35 cellular contexts compared by ENCODE assay signal in genomic region chr12:20234474-20234873, GRCh38.
"Had no signal": no experiment of that assay in that cellular context is flagged by ENCODE, and none has a peak within 500 bp of the region (broad histone marks: within the 10 kb centered on the region; RNA-seq: fewer than 3 reads in every experiment).

No MANE protein-coding gene starts in this region.

- H3K9me3 ChIP-seq: MG63 had no signal

- H3K4me3 ChIP-seq: MG63 had no signal

- DNase-seq: Karpas-422, Kasumi-1, MG63, MM.1S, MV-4-11, NCI-H1048, NCI-H1092, NCI-H1092 treated with DMSO at 0.1 percent for 48 hours, NCI-H1105, NCI-H1105 treated with DMSO at 0.1 percent for 48 hours, NCI-H1417, NCI-H1417 treated with DMSO at 0.1 percent for 48 hours, NCI-H1436, NCI-H1436 treated with DMSO at 0.1 percent for 48 hours, NCI-H146, NCI-H1694, NCI-H1694 treated with DMSO at 0.1 percent for 48 hours, NCI-H187, NCI-H187 treated with DMSO at 0.1 percent for 48 hours, NCI-H1930, NCI-H2029, NCI-H2029 treated with DMSO at 0.1 percent for 48 hours, NCI-H2081, NCI-H2081 treated with DMSO at 0.1 percent for 48 hours, NCI-H2107, NCI-H2171, NCI-H2171 treated with DMSO at 0.1 percent for 48 hours, NCI-H2227 treated with DMSO at 0.1 percent for 48 hours, NCI-H226, NCI-H345, NCI-H446, NCI-H446 treated with DMSO at 0.1 percent for 48 hours, NCI-H510A, NCI-H510A treated with DMSO at 0.1 percent for 48 hours, NCI-H524 had no signal

- H3K36me3 ChIP-seq: MG63 had no signal

- H3K27me3 ChIP-seq: MG63 had no signal
